1 cellular context compared by ENCODE assay signal in the genomic region with DNA sequence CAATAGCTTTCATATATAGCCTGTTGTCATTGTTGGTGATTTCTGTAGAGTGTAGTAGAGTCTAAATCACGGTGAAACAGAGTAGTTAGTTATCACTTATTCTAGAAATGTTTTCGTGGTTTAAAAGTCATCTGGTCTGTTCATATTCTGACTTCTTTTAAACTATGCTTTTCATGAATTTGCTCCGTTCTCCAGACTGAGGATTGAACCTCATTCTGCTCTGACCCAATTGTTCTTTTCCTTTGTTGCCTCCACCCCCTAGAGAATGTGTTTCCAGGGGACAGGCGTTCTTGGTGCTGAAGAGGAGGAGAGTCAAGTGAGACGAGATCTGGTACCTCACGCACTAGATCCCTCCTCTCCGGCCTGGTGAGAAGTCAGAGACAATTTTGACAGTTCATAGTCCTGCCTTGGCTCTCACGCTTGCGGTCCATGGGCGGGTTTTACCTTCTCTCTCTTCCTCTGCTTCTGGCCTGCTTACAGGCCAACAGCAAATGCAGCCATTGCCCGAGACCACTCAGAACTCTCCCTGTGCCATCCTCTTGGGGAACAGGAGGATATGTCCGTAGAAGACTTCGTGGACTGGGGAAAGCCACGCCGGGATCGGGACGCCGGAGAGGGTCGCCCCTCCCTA.
TF ChIP-seq lines count a peak whose summit lies in the region.

No MANE protein-coding gene starts in this region.

TF ChIP-seq in HEK293T, 16 proteins besides CTCF, POLR2A, EP300 and RAD21 (continued from another document):
- TF ChIP-seq LEF1 (IDR thresholded peaks at IDR 0.05; ENCODE audit: borderline replicate concordance): no peak; the same call in 1 of the 2 replicates
- TF ChIP-seq FOXK2 (IDR thresholded peaks at IDR 0.05): no peak
- no peak for TF ChIP-seq SUZ12 (IDR thresholded peaks at IDR 0.05)
- TF ChIP-seq SP1 (IDR thresholded peaks at IDR 0.05): no peak
- no peak for TF ChIP-seq BHLHE40 (IDR thresholded peaks at IDR 0.05; ENCODE audit: borderline replicate concordance)
- TF ChIP-seq CTBP1 (IDR thresholded peaks at IDR 0.05; ENCODE audit: borderline replicate concordance): no peak
- TF ChIP-seq HDGF (IDR thresholded peaks at IDR 0.05; ENCODE audit: borderline replicate concordance): no peak
- TF ChIP-seq FOXM1 (IDR thresholded peaks at IDR 0.05; ENCODE audit: borderline replicate concordance): no peak
